ENCODE assay signal across 11 cellular contexts in genomic region chr1:107523061-107523460, GRCh38.
DNase-seq lines count a peak whose midpoint lies in the region; ATAC-seq and TF ChIP-seq lines count a peak whose summit lies in the region.
"Had no signal": no experiment of that assay in that cellular context is flagged by ENCODE, and none has a peak within 500 bp of the region (broad histone marks: within the 10 kb centered on the region; RNA-seq: fewer than 3 reads in every experiment).

No MANE protein-coding gene starts in this region.

- ATAC-seq in HG03439 (IDR thresholded peaks at IDR 0.05; ENCODE audit: unreplicated experiment): no peak
- no peak for ATAC-seq in GM18861 (IDR thresholded peaks at IDR 0.05; ENCODE audit: unreplicated experiment)

- WGBS in endodermal cell (ENCODE audit: insufficient coverage in 1 of 2, insufficient read length in 1 of 2), 2 experiments: 52 to 67% methylated on average over 3 to 4 of the region's 4 CpGs

- in situ Hi-C loops in G401 (cut with HindIII; ENCODE audit: low sequenced_read_pairs): no loop called here

- H3K4me3 Mint-ChIP-seq in endodermal cell (no peak overlapping the region), neural progenitor cell (no peak overlapping the region)
- H3K4me3 Mint-ChIP-seq: CD4-positive, CD25-positive, alpha-beta regulatory T cell had no signal

- no peaks in the 10 kb centered on the region for H3K36me3 Mint-ChIP-seq in endodermal cell (ENCODE audit: low read depth)
- H3K36me3 Mint-ChIP-seq in neural progenitor cell: no peaks in the 10 kb centered on the region
- H3K36me3 Mint-ChIP-seq: CD4-positive, CD25-positive, alpha-beta regulatory T cell had no signal

- no peaks in the 10 kb centered on the region for H3K9me3 ChIP-seq in endodermal cell (ENCODE audit: control insufficient read depth, low read length)
- H3K9me3 ChIP-seq in neural progenitor cell (ENCODE audit: low read depth): no peaks in the 10 kb centered on the region

- H3K4me1 Mint-ChIP-seq in endodermal cell (peaks cover 50% of the 10 kb centered on the region), neural progenitor cell (peaks cover 13% of the 10 kb centered on the region)
- H3K4me1 Mint-ChIP-seq: CD4-positive, CD25-positive, alpha-beta regulatory T cell had no signal

- H4K20me1 ChIP-seq in neural progenitor cell (ENCODE audit: low read depth): no peaks in the 10 kb centered on the region
- H4K20me1 ChIP-seq: BLaER1 treated with 17β-estradiol and CSF1 and Interleukin-3, amounts not matched to agents 10 nM and 100 nM had no signal

- H3K4me3 ChIP-seq in endodermal cell (ENCODE audit: low read length) (no peak overlapping the region), neural progenitor cell (no peak overlapping the region)
- H3K4me3 ChIP-seq: BLaER1 treated with 17β-estradiol and CSF1 and Interleukin-3, amounts not matched to agents 10 nM and 100 nM had no signal

- H3K9ac ChIP-seq in endodermal cell (ENCODE audit: extremely low read depth, low read length, poor library complexity, severe bottlenecking) (no peak overlapping the region), neural progenitor cell (no peak overlapping the region)

- H3K27ac ChIP-seq in endodermal cell (ENCODE audit: low read depth, low read length): no peak overlapping the region
- H3K27ac ChIP-seq in neural progenitor cell: peak overlapping the region; percentile 21
- H3K27ac ChIP-seq: BLaER1 treated with 17β-estradiol and CSF1 and Interleukin-3, amounts not matched to agents 10 nM and 100 nM had no signal

- no peaks in the 10 kb centered on the region for H3K27me3 ChIP-seq in endodermal cell (ENCODE audit: control insufficient read depth, insufficient read depth, low read length, poor library complexity, severe bottlenecking)
- H3K27me3 ChIP-seq in neural progenitor cell: no peaks in the 10 kb centered on the region
- H3K27me3 ChIP-seq: BLaER1 treated with 17β-estradiol and CSF1 and Interleukin-3, amounts not matched to agents 10 nM and 100 nM had no signal

- peaks cover 23% of the 10 kb centered on the region for H3F3A ChIP-seq in neural progenitor cell (ENCODE audit: low read depth)

- H3K4me2 ChIP-seq in neural progenitor cell: peak overlapping the region; percentile 17

- DNase-seq in G401 (ENCODE audit: low spot score): peak; percentile 37
- peak; percentile 4 for DNase-seq in NCI-H69 (lab: John Stamatoyannopoulos, UW)
- DNase-seq in endodermal cell: peak; percentile 71
- no peak for DNase-seq in neural progenitor cell (ENCODE audit: low spot score)
- DNase-seq in NCI-H2029 treated with DMSO at 0.1 percent for 48 hours (lab: John Stamatoyannopoulos, UW): no peak
- DNase-seq: ACHN; CD4-positive, CD25-positive, alpha-beta regulatory T cell; DMS53 had no signal

- H3K27ac Mint-ChIP-seq in endodermal cell (no peak overlapping the region), neural progenitor cell (no peak overlapping the region)
- H3K27ac Mint-ChIP-seq: CD4-positive, CD25-positive, alpha-beta regulatory T cell had no signal

- H3K4me1 ChIP-seq in endodermal cell (ENCODE audit: control insufficient read depth, insufficient read depth, low read length) (peaks cover 5% of the 10 kb centered on the region), neural progenitor cell (peaks cover 27% of the 10 kb centered on the region)

- H3K27me3 Mint-ChIP-seq in endodermal cell (ENCODE audit: insufficient read depth) (no peaks in the 10 kb centered on the region), neural progenitor cell (ENCODE audit: insufficient read depth, low read depth) (peaks cover 4% of the 10 kb centered on the region)
- H3K27me3 Mint-ChIP-seq: CD4-positive, CD25-positive, alpha-beta regulatory T cell had no signal

- TF ChIP-seq CTCF in endodermal cell (conservative IDR thresholded peaks at IDR 0.05) (peak; percentile 58), neural progenitor cell (IDR thresholded peaks at IDR 0.05) (no peak)

- H3K36me3 ChIP-seq in endodermal cell (ENCODE audit: control insufficient read depth, insufficient read depth, low read length): no peaks in the 10 kb centered on the region
- no peaks in the 10 kb centered on the region for H3K36me3 ChIP-seq in neural progenitor cell
- H3K36me3 ChIP-seq: BLaER1 treated with 17β-estradiol and CSF1 and Interleukin-3, amounts not matched to agents 10 nM and 100 nM had no signal

- no peak overlapping the region for H2AFZ ChIP-seq in neural progenitor cell (replicated peaks)

- H3K9me3 Mint-ChIP-seq in endodermal cell (no peaks in the 10 kb centered on the region), neural progenitor cell (peaks cover 3% of the 10 kb centered on the region)

- H3K79me2 ChIP-seq in neural progenitor cell (ENCODE audit: low read depth): no peaks in the 10 kb centered on the region

Comparison
In these comparisons a context has a peak if more than half of its experiments do, and no peak if none do; other contexts are left out.
1. DNase-seq: peak in G401 (single experiment), NCI-H69 (single experiment) and endodermal cell (single experiment); none in neural progenitor cell (single experiment) and NCI-H2029 treated with DMSO at 0.1 percent for 48 hours (single experiment).